28 cellular contexts compared by ENCODE assay signal in genomic region chr14:100862277-100862676, GRCh38. TPM values are rescaled to one million over a fixed set of nuclear protein-coding genes. Genes with fewer than 3 reads are reported as not detected.
DNase-seq lines count a peak whose midpoint lies in the region; ATAC-seq and TF ChIP-seq lines count a peak whose summit lies in the region.
"Had no signal": no experiment of that assay in that cellular context is flagged by ENCODE, and none has a peak within 500 bp of the region (broad histone marks: within the 10 kb centered on the region; RNA-seq: fewer than 3 reads in every experiment).

No MANE protein-coding gene starts in this region.

- peak; percentile 9 for DNase-seq in Right ventricle myocardium superior
- no peak for DNase-seq in heart right ventricle
- peak; percentile 50 for DNase-seq in chondrocyte (ENCODE audit: low spot score)
- peak; percentile 10 to 21 for DNase-seq in left lung
- no peak for DNase-seq in GDM1 (lab: John Stamatoyannopoulos, UW)
- no peak for DNase-seq in NCI-H1105 (lab: John Stamatoyannopoulos, UW)
- DNase-seq in epidermal melanocyte (ENCODE audit: insufficient read length, low spot score), result no peak
- no peak for DNase-seq in H9
- DNase-seq: activated CD4-positive, CD25-positive, alpha-beta regulatory T cell; activated naive CD4-positive, alpha-beta T cell treated with anti-CD3 and anti-CD28 coated beads, Interleukin-2, amount 50 U/mL, for 16 hours; BE2C; caudate nucleus; DMS153; KBM-7; NCI-H1417 treated with DMSO at 0.1 percent for 48 hours; NCI-H2081 treated with DMSO at 0.1 percent for 48 hours; NCI-H345; NCI-H774; stimulated activated naive CD4-positive, alpha-beta T cell; T-cell had no signal

- H4K8ac ChIP-seq in H9 (replicated peaks; ENCODE audit: insufficient read length, low read depth, low read length), result no peak overlapping the region

- no peaks in the 10 kb centered on the region for H3K9me3 ChIP-seq in heart right ventricle
- H3K9me3 ChIP-seq in left lung, result no peaks in the 10 kb centered on the region
- H3K9me3 ChIP-seq in H9 (ENCODE audit: control insufficient read depth, low read depth, low read length), result no peaks in the 10 kb centered on the region
- H3K9me3 ChIP-seq: BE2C, suprapubic skin had no signal

- no peaks in the 10 kb centered on the region for H4K20me1 ChIP-seq in H9 (ENCODE audit: control insufficient read depth, insufficient read depth, insufficient read length)

- no peaks in the 10 kb centered on the region for H3K79me1 ChIP-seq in H9 (ENCODE audit: insufficient read depth, low read depth, low read length, poor library complexity, severe bottlenecking)

- H3K4me3 Mint-ChIP-seq in chondrocyte (ENCODE audit: unreplicated experiment) (no peak overlapping the region), H9 (no peak overlapping the region)
- H3K4me3 Mint-ChIP-seq: dendritic cell treated with granulocyte-macrophage colony-stimulating factor and Interleukin-4, amounts not matched to agents 40 ng/mL and 50 ng/mL, for 4 days; neural progenitor cell; T-cell had no signal

- H2BK12ac ChIP-seq in H9 (ENCODE audit: insufficient read length, low read depth, low read length), result no peak overlapping the region

- H2BK20ac ChIP-seq in H9 (ENCODE audit: low read depth, low read length, poor library complexity, severe bottlenecking), result no peak overlapping the region

- 64 to 99% methylated on average over 3 of the region's 3 CpGs for WGBS in heart right ventricle, 2 donors
- WGBS in H9 (ENCODE audit: extremely low coverage, insufficient read length, low lambda C conversion rate), result no CpG with 5 or more reads among the region's 3 CpGs

- no peak overlapping the region for H3K9ac ChIP-seq in H9 (ENCODE audit: extremely low read depth, insufficient read length, low read length)
- H3K9ac ChIP-seq: neural progenitor cell had no signal

- H3K36me3 ChIP-seq in heart right ventricle (no peaks in the 10 kb centered on the region), left lung (no peaks in the 10 kb centered on the region)
- H3K36me3 ChIP-seq: neural progenitor cell, suprapubic skin had no signal

- peaks cover 0 to 26% (median 5%) of the 10 kb centered on the region in 7 donors for H3K27me3 ChIP-seq in heart right ventricle
- peaks cover 0 to 49% of the 10 kb centered on the region in 2 donors for H3K27me3 ChIP-seq in left lung
- no peaks in the 10 kb centered on the region for H3K27me3 ChIP-seq in H9 (ENCODE audit: insufficient read depth, low read length)
- H3K27me3 ChIP-seq: BE2C, neural progenitor cell had no signal

- H3K18ac ChIP-seq in H9 (ENCODE audit: insufficient read length, low read depth, low read length), result no peak overlapping the region

- no peak overlapping the region for H3K4me2 ChIP-seq in H9 (ENCODE audit: insufficient read depth, insufficient read length, low read length)
- H3K4me2 ChIP-seq: neural progenitor cell had no signal

- H3K56ac ChIP-seq in H9 (ENCODE audit: insufficient read length, low read depth, low read length), result no peak overlapping the region

- no peak overlapping the region for H3K4me3 ChIP-seq in heart right ventricle
- no peak overlapping the region for H3K4me3 ChIP-seq in left lung
- H3K4me3 ChIP-seq: neural progenitor cell, suprapubic skin had no signal

- H3K27ac ChIP-seq in heart right ventricle, result no peak overlapping the region
- H3K27ac ChIP-seq in left lung, result no peak overlapping the region
- H3K27ac ChIP-seq in H9 (ENCODE audit: insufficient read length, low read depth, low read length), result no peak overlapping the region
- H3K27ac ChIP-seq: neural progenitor cell, suprapubic skin had no signal

- no peak overlapping the region for H3K14ac ChIP-seq in H9 (ENCODE audit: insufficient read depth, low read length)

- no peak overlapping the region for H3K4ac ChIP-seq in H9 (ENCODE audit: low read depth, low read length)

- no peak overlapping the region for H2BK15ac ChIP-seq in H9 (ENCODE audit: low read depth, low read length)

- H3K23ac ChIP-seq in H9 (ENCODE audit: insufficient read length, low read depth, low read length), result no peak overlapping the region

- H2AK5ac ChIP-seq in H9 (ENCODE audit: insufficient read length, low read length), result no peak overlapping the region

- no peaks in the 10 kb centered on the region for H3K4me1 Mint-ChIP-seq in chondrocyte (ENCODE audit: low read depth)
- no peaks in the 10 kb centered on the region; a peak in 1 of 4 replicates for H3K4me1 Mint-ChIP-seq in H9
- H3K4me1 Mint-ChIP-seq: T-cell had no signal

- no peak overlapping the region for H2BK5ac ChIP-seq in H9 (ENCODE audit: insufficient read length, low read length)

- no peak overlapping the region for H2AFZ ChIP-seq in H9 (ENCODE audit: low read length)
- H2AFZ ChIP-seq: neural progenitor cell had no signal

- no peaks in the 10 kb centered on the region for H3K79me2 ChIP-seq in H9 (ENCODE audit: insufficient read depth, low read length)

- no peak overlapping the region for H3T11ph ChIP-seq in H9 (ENCODE audit: low read length)

- H3K27ac Mint-ChIP-seq in chondrocyte (ENCODE audit: unreplicated experiment) (no peak overlapping the region), H9 (no peak overlapping the region)
- H3K27ac Mint-ChIP-seq: dendritic cell treated with granulocyte-macrophage colony-stimulating factor and Interleukin-4, amounts not matched to agents 40 ng/mL and 50 ng/mL, for 4 days; neural progenitor cell; T-cell had no signal

- ATAC-seq in Right ventricle myocardium superior (ENCODE audit: poor library complexity) (no peak), heart right ventricle (no peak), left lung (no peak)
- ATAC-seq: T-cell had no signal

- H3K9me3 Mint-ChIP-seq in chondrocyte (ENCODE audit: low read depth) (no peaks in the 10 kb centered on the region), H9 (no peaks in the 10 kb centered on the region; a peak in 1 of 5 replicates)
- H3K9me3 Mint-ChIP-seq: T-cell had no signal

- no peak overlapping the region for H4K91ac ChIP-seq in H9 (ENCODE audit: insufficient read length, low read depth, low read length)

- H3K27me3 Mint-ChIP-seq in chondrocyte (ENCODE audit: low read depth) (peaks cover 13% of the 10 kb centered on the region), H9 (ENCODE audit: low read depth) (peaks cover 18% of the 10 kb centered on the region)
- H3K27me3 Mint-ChIP-seq: dendritic cell treated with granulocyte-macrophage colony-stimulating factor and Interleukin-4, amounts not matched to agents 40 ng/mL and 50 ng/mL, for 4 days had no signal

- H3K4me1 ChIP-seq in heart right ventricle, result no peaks in the 10 kb centered on the region
- H3K4me1 ChIP-seq in left lung, result no peaks in the 10 kb centered on the region
- H3K4me1 ChIP-seq in H9 (ENCODE audit: insufficient read depth, low read length), result no peaks in the 10 kb centered on the region
- H3K4me1 ChIP-seq: BE2C, neural progenitor cell had no signal

- no peaks in the 10 kb centered on the region for H3K23me2 ChIP-seq in H9 (ENCODE audit: insufficient read length, low read depth, low read length, poor library complexity, severe bottlenecking)

- no peak overlapping the region for H4K5ac ChIP-seq in H9 (ENCODE audit: insufficient read length, low read depth, low read length)

- intact Hi-C loops in Right ventricle myocardium superior (cut with DNase I) (no loop called here), heart right ventricle (cut with DNase I) (no loop called here), left lung (cut with DNase I) (no loop called here)

- no peak overlapping the region for H2BK120ac ChIP-seq in H9 (ENCODE audit: low read depth, low read length, poor library complexity, severe bottlenecking)

- H3K36me3 Mint-ChIP-seq in chondrocyte (ENCODE audit: low read depth) (no peaks in the 10 kb centered on the region), H9 (ENCODE audit: insufficient read depth in 1 of 3, low read depth in 3 of 3) (no peaks in the 10 kb centered on the region; a peak in 1 of 7 replicates)
- H3K36me3 Mint-ChIP-seq: neural progenitor cell, T-cell had no signal

- no peak for TF ChIP-seq CTCF in heart right ventricle (IDR thresholded peaks at IDR 0.05)
- TF ChIP-seq CTCF in chondrocyte (IDR thresholded peaks at IDR 0.05), result no peak
- no peak for TF ChIP-seq CTCF in left lung (IDR thresholded peaks at IDR 0.05)
- no peak for TF ChIP-seq CTCF in H9 (conservative IDR thresholded peaks at IDR 0.05)

RNA-seq across cellular contexts. Expression of gene MEG3, which starts 36.4 kb away (rescaled TPM):
- 24.7 TPM for total RNA-seq in Right ventricle myocardium superior
- total RNA-seq in heart right ventricle, result 10 to 100 TPM in 7 of 10 donors, 1 to 10 TPM in 3; 8.4 to 27.8 (median 12.4) TPM
- 100 to 1,000 TPM in 1 of 2 donors, 1 to 10 TPM in 1; 7.7 to 122 TPM for polyA plus RNA-seq in heart right ventricle
- total RNA-seq in chondrocyte, result not detected in 3 replicates
- total RNA-seq in left lung, result 10 to 100 TPM; 15.9 to 47.1 TPM
- total RNA-seq in H9 (2021), result 0.52 TPM in 1 of 2 replicates, not detected in the other
- total RNA-seq: A172, H4, HT-29, MCF 10A, SK-MEL-5 had no signal

RNA-seq across cellular contexts. Expression of gene RTL1, which starts 41.2 kb away (rescaled TPM):
- total RNA-seq in Right ventricle myocardium superior (not detected), heart right ventricle (not detected), chondrocyte (0.02 TPM in 1 of 3 replicates, not detected in the others), left lung (not detected), H9 (2021) (not detected in 2 replicates)
- not detected for polyA plus RNA-seq in heart right ventricle
- total RNA-seq: H4, HT-29, MCF 10A, SK-MEL-5, suprapubic skin, T-cell had no signal

Comparison
In these comparisons a context has a peak if more than half of its experiments do, and no peak if none do; other contexts are left out.
1. DNase-seq: peak in Right ventricle myocardium superior (single experiment), chondrocyte (single experiment) and left lung (2 of 2); none in heart right ventricle (0 of 2), GDM1 (single experiment), NCI-H1105 (single experiment), epidermal melanocyte (single experiment) and H9 (single experiment).